Comparison of ENCODE assay signal across 8 cellular contexts in genomic region chr5:77492653-77493000, GRCh38.
DNase-seq lines count a peak whose midpoint lies in the region; ATAC-seq and TF ChIP-seq lines count a peak whose summit lies in the region.

No MANE protein-coding gene starts in this region.

- peak overlapping the region; percentile 14 to 84 for H3K4me3 ChIP-seq in cardiac fibroblast (replicated peaks in 1 of 2; ENCODE audit: low read depth in 2 of 2, low read length in 2 of 2)

- peak overlapping the region; percentile 90 to 95 (median 93) for H3K27ac Mint-ChIP-seq in nephron

- H3K27me3 Mint-ChIP-seq in nephron (ENCODE audit: low read depth), result peaks cover 5% of the 10 kb centered on the region

- DNase-seq in cardiac fibroblast (ENCODE audit: low read depth in 2 of 2), result no peak
- no peak for DNase-seq in NCI-H128 (lab: John Stamatoyannopoulos, UW; ENCODE audit: unreplicated experiment)
- no peak for DNase-seq in AG20443 (ENCODE audit: low spot score)
- no peak for DNase-seq in NCI-H526 treated with DMSO at 0.1 percent for 48 hours (lab: John Stamatoyannopoulos, UW)
- DNase-seq in NCI-H2227 treated with DMSO at 0.1 percent for 48 hours (lab: John Stamatoyannopoulos, UW), result no peak

- H3K4me1 Mint-ChIP-seq in nephron, result peaks cover 12% of the 10 kb centered on the region

- no peaks in the 10 kb centered on the region for H3K9me3 Mint-ChIP-seq in nephron

- peak; percentile 4 for ATAC-seq in GM19397 (IDR thresholded peaks at IDR 0.05; ENCODE audit: unreplicated experiment)
- ATAC-seq in HG03565 (IDR thresholded peaks at IDR 0.05; ENCODE audit: unreplicated experiment), result peak; percentile 11

- TF ChIP-seq CTCF in cardiac fibroblast (IDR thresholded peaks at IDR 0.05; ENCODE audit: low read depth, low read length) (no peak), nephron (IDR thresholded peaks at IDR 0.05; ENCODE audit: unreplicated experiment in 3 of 3) (peak in 2 of 3 experiments; percentile 25 to 28)

- H3K36me3 Mint-ChIP-seq in nephron (ENCODE audit: low read depth), result peaks cover 4% of the 10 kb centered on the region

- H3K4me3 Mint-ChIP-seq in nephron, result peak overlapping the region; percentile 91 to 93 (median 93)
